Comparison of ENCODE assay signal across 8 cellular contexts in the genomic region with DNA sequence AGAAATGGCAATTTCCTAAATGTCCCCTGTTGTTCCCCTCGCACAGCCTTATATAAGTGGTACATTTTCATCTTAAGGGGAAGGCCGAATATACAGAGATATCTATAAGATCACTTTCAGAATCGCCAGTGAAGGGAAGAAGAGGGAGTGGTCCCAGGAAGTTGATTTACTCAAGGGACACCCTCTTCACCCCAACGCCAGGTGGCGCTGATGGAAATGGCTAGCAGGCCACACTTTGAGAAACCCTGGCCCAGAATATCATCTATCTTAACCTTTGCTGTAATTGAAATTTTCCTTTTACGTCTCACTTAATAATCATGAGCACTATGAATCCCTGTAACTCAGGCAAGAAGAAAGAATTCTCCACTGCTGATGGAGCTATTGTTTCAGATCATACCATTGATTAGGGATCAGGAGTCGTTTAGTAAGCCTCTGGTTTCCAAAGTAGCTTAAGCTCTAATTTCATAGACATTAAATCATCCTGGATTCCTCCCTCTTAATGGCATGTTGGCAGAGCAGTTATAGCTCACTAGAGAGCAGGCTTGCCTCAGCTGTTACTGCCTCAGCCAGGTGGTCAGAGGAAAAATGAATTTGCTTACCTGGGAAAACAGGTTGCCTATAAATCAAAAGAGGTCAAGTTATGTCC.
A peak's percentile ranks its signal among the peaks of the same experiment; 100 is the strongest.
DNase-seq lines count a peak whose midpoint lies in the region; ATAC-seq and FAIRE-seq lines count a peak whose summit lies in the region.

No MANE protein-coding gene starts in this region.

- peak; percentile 9 for DNase-seq in DMS53 treated with DMSO at 0.1 percent for 48 hours (lab: John Stamatoyannopoulos, UW; ENCODE audit: unreplicated experiment)
- peak; percentile 27 for DNase-seq in HTR-8/SVneo (ENCODE audit: insufficient read length, low spot score)
- DNase-seq in RPMI8226 = peak; percentile 51
- peak; percentile 11 for DNase-seq in globus pallidus (ENCODE audit: low spot score)
- DNase-seq in stimulated activated naive CD8-positive, alpha-beta T cell treated with anti-CD3 and anti-CD28 coated beads, Interleukin-15, Interleukin-2, amounts not matched to agents 100 U/mL and 50 U/mL, for 24 hours = peak; percentile 39

- FAIRE-seq in HTR-8/SVneo (lab: Jason Lieb, UNC) = peak; percentile 62

- peak; percentile 78 for ATAC-seq in GM19023 (IDR thresholded peaks at IDR 0.05; ENCODE audit: unreplicated experiment)
- ATAC-seq in stimulated activated naive CD8-positive, alpha-beta T cell treated with anti-CD3 and anti-CD28 coated beads, Interleukin-15, Interleukin-2, amounts not matched to agents 100 U/mL and 50 U/mL, for 24 hours = no peak
- ATAC-seq in HG03469 (IDR thresholded peaks at IDR 0.05; ENCODE audit: unreplicated experiment) = no peak
- no peak for ATAC-seq in GM19452 (IDR thresholded peaks at IDR 0.05; ENCODE audit: unreplicated experiment)
